ENCODE assay signal across 8 cellular contexts in the genomic region with DNA sequence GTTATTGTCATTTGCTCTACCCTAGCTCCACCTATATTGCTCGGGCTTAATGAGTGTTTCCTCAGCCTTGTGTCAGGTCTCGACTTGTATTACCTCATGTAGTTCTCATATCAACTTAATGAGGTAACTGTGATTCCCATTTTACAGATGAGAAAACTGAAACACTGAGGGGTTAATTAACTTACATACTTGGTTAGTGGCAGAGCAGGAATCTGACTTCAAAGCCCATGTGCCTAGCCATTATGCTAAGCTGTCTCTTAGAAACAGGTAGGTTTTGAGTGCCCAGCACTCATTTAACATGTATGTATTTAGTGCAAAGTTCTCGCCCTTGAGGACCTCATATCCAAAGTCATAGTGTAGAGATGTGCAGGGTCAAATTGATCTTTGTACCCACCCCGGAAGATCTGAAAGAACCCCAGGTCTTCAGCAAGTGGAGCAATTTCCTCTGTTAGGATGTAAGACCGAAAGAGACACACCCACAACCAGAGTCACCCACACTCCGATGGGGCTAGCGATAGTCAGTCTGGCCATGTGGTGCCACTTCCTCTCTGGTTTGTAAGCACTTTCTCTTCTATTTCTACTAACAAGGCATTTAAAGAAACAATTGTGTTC.
DNase-seq lines count a peak whose midpoint lies in the region; ATAC-seq lines count a peak whose summit lies in the region.

No MANE protein-coding gene starts in this region.

- POLR2A ChIA-PET in T-cell (lab: Charles Lee) = interaction anchor here in 1 of 2 donors (0.6 to 4.9 kb wide), 3 partner anchors 67 to 124 kb away, joined by 3 to 37 read pairs (median 4); a partner anchor contains a TSS

- peak overlapping the region; percentile 23 to 84 (median 54) for H3K4me3 Mint-ChIP-seq in T-cell

- CTCF ChIA-PET in T-cell (lab: Charles Lee) = interaction anchor here (0.5 to 4.1 kb wide), 9 partner anchors 25 to 125 kb away, joined by 3 to 32 read pairs (median 4); a partner anchor contains a TSS

- H3K27ac Mint-ChIP-seq in T-cell = peak overlapping the region; percentile 100
- peak overlapping the region; percentile 92 to 98 for H3K27ac Mint-ChIP-seq in activated naive CD4-positive, alpha-beta T cell treated with anti-CD3 and anti-CD28 coated beads, Interleukin-2, amount 50 U/mL, for 72 hours

- peak; percentile 46 to 79 (median 66) for DNase-seq in T-cell
- DNase-seq in activated naive CD4-positive, alpha-beta T cell treated with anti-CD3 and anti-CD28 coated beads, Interleukin-2, amount 50 U/mL, for 72 hours (ENCODE audit: low spot score in 2 of 2) = peak; percentile 65 to 77
- DNase-seq in stimulated activated CD4-positive, alpha-beta T cell treated with anti-CD3 and anti-CD28 coated beads, Interleukin-1b, Interleukin-23, amount 100 ng/mL, for 48 hours = peak; percentile 80
- no peak for DNase-seq in effector CD8-positive, alpha-beta T cell (lab: John Stamatoyannopoulos, UW)
- DNase-seq in GOT3 (lab: John Stamatoyannopoulos, UW) = no peak
- no peak for DNase-seq in NCI-H2171 (lab: John Stamatoyannopoulos, UW)

- ATAC-seq in GM18909 (IDR thresholded peaks at IDR 0.05; ENCODE audit: poor library complexity, unreplicated experiment) = peak; percentile 94
- peak; percentile 83 for ATAC-seq in HG03064 (IDR thresholded peaks at IDR 0.05; ENCODE audit: low read depth, unreplicated experiment)
- peak; percentile 74 to 84 (median 81) for ATAC-seq in T-cell (replicated peaks in 1 of 4)
- peak; percentile 65 to 66 for ATAC-seq in activated naive CD4-positive, alpha-beta T cell treated with anti-CD3 and anti-CD28 coated beads, Interleukin-2, amount 50 U/mL, for 72 hours

- peaks cover 83 to 91% (median 91%) of the 10 kb centered on the region in 3 donors for H3K4me1 Mint-ChIP-seq in T-cell

- peaks cover 0 to 5% (median 3%) of the 10 kb centered on the region in 3 donors for H3K9me3 Mint-ChIP-seq in T-cell
- H3K9me3 Mint-ChIP-seq in activated naive CD4-positive, alpha-beta T cell treated with anti-CD3 and anti-CD28 coated beads, Interleukin-2, amount 50 U/mL, for 72 hours = peaks cover 0 to 22% of the 10 kb centered on the region in 2 donors

- H3K27me3 Mint-ChIP-seq in T-cell = no peaks in the 10 kb centered on the region

- H3K36me3 Mint-ChIP-seq in T-cell = peaks cover 4% of the 10 kb centered on the region
- peaks cover 0 to 40% of the 10 kb centered on the region in 2 donors for H3K36me3 Mint-ChIP-seq in activated naive CD4-positive, alpha-beta T cell treated with anti-CD3 and anti-CD28 coated beads, Interleukin-2, amount 50 U/mL, for 72 hours

Comparison
In these comparisons a context has a peak if more than half of its experiments do, and no peak if none do; other contexts are left out.
1. DNase-seq: peak in T-cell (34 of 34), activated naive CD4-positive, alpha-beta T cell treated with anti-CD3 and anti-CD28 coated beads, Interleukin-2, amount 50 U/mL, for 72 hours (2 of 2) and stimulated activated CD4-positive, alpha-beta T cell treated with anti-CD3 and anti-CD28 coated beads, Interleukin-1b, Interleukin-23, amount 100 ng/mL, for 48 hours (single experiment); none in effector CD8-positive, alpha-beta T cell (single experiment), GOT3 (single experiment) and NCI-H2171 (single experiment).
2. Peak in every context shown above with its lines, with median percentiles within 50 percentile points of each other: ATAC-seq.